Comparison of ENCODE assay signal across 8 cellular contexts in genomic region chr18:63994783-63995399, GRCh38. TPM values are rescaled to one million over a fixed set of nuclear protein-coding genes. Genes with fewer than 3 reads are reported as not detected.
DNase-seq lines count a peak whose midpoint lies in the region; ATAC-seq and TF ChIP-seq lines count a peak whose summit lies in the region.

No MANE protein-coding gene starts in this region.

- intact Hi-C loops in activated CD4-positive, alpha-beta T cell treated with anti-CD3 and anti-CD28 coated beads for 36 hours (cut with DNase I, micrococcal nuclease), result loop anchor here in 1 of 2 experiments (5.0 kb wide), 1 partner anchor 478 kb away; no protein-coding TSS in a partner anchor
- intact Hi-C loops in mammary epithelial cell (cut with micrococcal nuclease), result loop anchor here (1.0 kb wide), 1 partner anchor 32 kb away; no protein-coding TSS in a partner anchor

- no peaks in the 10 kb centered on the region for H3K9me3 ChIP-seq in mammary epithelial cell (replicated peaks; ENCODE audit: insufficient read depth, low read length)

- no peak overlapping the region for H3K27ac Mint-ChIP-seq in activated CD4-positive, alpha-beta T cell treated with anti-CD3 and anti-CD28 coated beads for 36 hours

- H3K4me1 Mint-ChIP-seq in activated CD4-positive, alpha-beta T cell treated with anti-CD3 and anti-CD28 coated beads for 36 hours, result peaks cover 5% of the 10 kb centered on the region

- TF ChIP-seq CTCF in RWPE1 (conservative IDR thresholded peaks at IDR 0.05; ENCODE audit: low read depth) (peak; percentile 83), mammary epithelial cell (conservative IDR thresholded peaks at IDR 0.05 in 1 of 2, IDR thresholded peaks at IDR 0.05 in 1 of 2; ENCODE audit: extremely low read depth in 1 of 2, insufficient read depth in 1 of 2, low read depth in 1 of 2, low read length in 2 of 2) (peak; percentile 90 to 91)

- no peaks in the 10 kb centered on the region for H3K27me3 Mint-ChIP-seq in activated CD4-positive, alpha-beta T cell treated with anti-CD3 and anti-CD28 coated beads for 36 hours

- BruUV-seq in mammary epithelial cell (replicated peaks; lab: Mats Ljungman, UMichigan), result no TSS peak

- DNase-seq in activated CD4-positive, alpha-beta T cell treated with anti-CD3 and anti-CD28 coated beads for 36 hours, result peak; percentile 56
- no peak for DNase-seq in activated CD4-positive, alpha-beta T cell treated with anti-CD3 and anti-CD28 coated beads for 1 hour
- DNase-seq in HK-2 (ENCODE audit: unreplicated experiment) (peak; percentile 22), RWPE1 (ENCODE audit: low spot score) (peak; percentile 39), mammary epithelial cell (peak; percentile 50), islet precursor cell (peak; percentile 82), OCI-M2 (lab: John Stamatoyannopoulos, UW; ENCODE audit: unreplicated experiment) (no peak)
- peak; percentile 30 to 40 for DNase-seq in stimulated activated CD4-positive, alpha-beta T cell treated with anti-CD3 and anti-CD28 coated beads, Interleukin-2, amount 100 ng/mL, for 48 hours

- no peaks in the 10 kb centered on the region for H3K36me3 ChIP-seq in mammary epithelial cell (ENCODE audit: insufficient read depth, low read length)

- H2AFZ ChIP-seq in mammary epithelial cell (ENCODE audit: low read depth, low read length), result no peak overlapping the region

- H3K27me3 ChIP-seq in mammary epithelial cell (ENCODE audit: insufficient read depth, low read length), result no peaks in the 10 kb centered on the region

- H3K9me3 Mint-ChIP-seq in activated CD4-positive, alpha-beta T cell treated with anti-CD3 and anti-CD28 coated beads for 36 hours (ENCODE audit: low read depth), result peaks cover 9% of the 10 kb centered on the region

- H3K4me2 ChIP-seq in mammary epithelial cell (ENCODE audit: insufficient read depth, low read depth, low read length), result no peak overlapping the region

- peaks cover 5% of the 10 kb centered on the region for H3K36me3 Mint-ChIP-seq in activated CD4-positive, alpha-beta T cell treated with anti-CD3 and anti-CD28 coated beads for 36 hours (ENCODE audit: low read depth)

- dilution Hi-C loops in mammary epithelial cell (cut with HindIII; ENCODE audit: low sequenced_read_pairs), result no loop called here

- no peak overlapping the region for H3K4me3 ChIP-seq in mammary epithelial cell (replicated peaks in 1 of 3; ENCODE audit: insufficient read depth in 1 of 3, low read depth in 2 of 3, low read length in 3 of 3)

- in situ Hi-C loops in mammary epithelial cell (cut with MboI; ENCODE audit: low sequenced_read_pairs in 2 of 2), result no loop called here

- CTCF ChIA-PET in activated CD4-positive, alpha-beta T cell treated with anti-CD3 and anti-CD28 coated beads for 36 hours (lab: Charles Lee), result interaction anchor here (0.7 to 2.4 kb wide), 6 partner anchors 11 to 477 kb away, joined by 3 to 17 read pairs (median 7); no protein-coding TSS in a partner anchor
- CTCF ChIA-PET in RWPE1 (lab: Yijun Ruan, JAX) (interaction anchor here (0.6 to 1.2 kb wide), 4 partner anchors 17 to 1525 kb away, joined by 3 to 4 read pairs (median 3); partner anchors contain the start of gene HMSD), mammary epithelial cell (lab: Charles Lee; ENCODE audit: low non-redundant PET) (interaction anchor here (0.6 kb wide), 2 partner anchors 16 to 108 kb away, joined by 3 to 4 read pairs; partner anchors contain the start of gene SERPINB2)

- H3K9ac ChIP-seq in mammary epithelial cell (ENCODE audit: insufficient read depth, low read length), result no peak overlapping the region

- H3K4me1 ChIP-seq in mammary epithelial cell (ENCODE audit: insufficient read depth, low read length), result peaks cover 12% of the 10 kb centered on the region

- H3K27ac ChIP-seq in RWPE1, result no peak overlapping the region
- H3K27ac ChIP-seq in mammary epithelial cell (ENCODE audit: insufficient read depth, low read depth, low read length), result no peak overlapping the region

- ATAC-seq in activated CD4-positive, alpha-beta T cell treated with anti-CD3 and anti-CD28 coated beads for 36 hours, result peak; percentile 23

- no peaks in the 10 kb centered on the region for H4K20me1 ChIP-seq in mammary epithelial cell (ENCODE audit: insufficient read depth, low read length)

- no peaks in the 10 kb centered on the region for H3K79me2 ChIP-seq in mammary epithelial cell (ENCODE audit: insufficient read depth, low read length)

- no peak overlapping the region for H3K4me3 Mint-ChIP-seq in activated CD4-positive, alpha-beta T cell treated with anti-CD3 and anti-CD28 coated beads for 36 hours

- 20% methylated on average over 5 of the region's 6 CpGs for WGBS in mammary epithelial cell (ENCODE audit: low coverage, missing lambda C conversion rate)

- POLR2A ChIA-PET in activated CD4-positive, alpha-beta T cell treated with anti-CD3 and anti-CD28 coated beads for 36 hours (lab: Charles Lee), result no interaction called here
- POLR2A ChIA-PET in RWPE1 (lab: Yijun Ruan, JAX; ENCODE audit: low non-redundant PET), result no interaction called here

RNA-seq across cellular contexts. Expression of gene SERPINB8, which starts 25.0 kb away (rescaled TPM):
- total RNA-seq in activated CD4-positive, alpha-beta T cell treated with anti-CD3 and anti-CD28 coated beads for 36 hours, result 10 to 100 TPM; 16.0 to 17.1 TPM
- 10 to 100 TPM; 30.0 to 68.4 TPM for total RNA-seq in mammary epithelial cell
- 30.8 TPM for polyA plus RNA-seq in mammary epithelial cell
- 66.9 TPM for polyA minus RNA-seq in mammary epithelial cell

RNA-seq across cellular contexts. Expression of gene HMSD, which starts 45.8 kb away (rescaled TPM):
- total RNA-seq in activated CD4-positive, alpha-beta T cell treated with anti-CD3 and anti-CD28 coated beads for 36 hours, result 10 to 100 TPM; 18.8 to 26.7 TPM
- under 1 TPM in 1 of 2 donors, not detected in 1; 0.38 TPM for total RNA-seq in mammary epithelial cell
- 0.05 TPM for polyA plus RNA-seq in mammary epithelial cell
- not detected for polyA minus RNA-seq in mammary epithelial cell

Comparison
In these comparisons a context has a peak if more than half of its experiments do, and no peak if none do; other contexts are left out.
1. DNase-seq: peak in activated CD4-positive, alpha-beta T cell treated with anti-CD3 and anti-CD28 coated beads for 36 hours (single experiment), HK-2 (single experiment), RWPE1 (single experiment), mammary epithelial cell (single experiment), islet precursor cell (single experiment) and stimulated activated CD4-positive, alpha-beta T cell treated with anti-CD3 and anti-CD28 coated beads, Interleukin-2, amount 100 ng/mL, for 48 hours (2 of 2); none in activated CD4-positive, alpha-beta T cell treated with anti-CD3 and anti-CD28 coated beads for 1 hour (single experiment) and OCI-M2 (single experiment).
2. RNA of gene HMSD, which starts 45.8 kb away (total RNA-seq): 18.8 to 26.7 TPM in activated CD4-positive, alpha-beta T cell treated with anti-CD3 and anti-CD28 coated beads for 36 hours; 0.38 TPM in mammary epithelial cell; every median in the first group is over 10 times any median in the second.